8 cellular contexts compared by ENCODE assay signal in the genomic region with DNA sequence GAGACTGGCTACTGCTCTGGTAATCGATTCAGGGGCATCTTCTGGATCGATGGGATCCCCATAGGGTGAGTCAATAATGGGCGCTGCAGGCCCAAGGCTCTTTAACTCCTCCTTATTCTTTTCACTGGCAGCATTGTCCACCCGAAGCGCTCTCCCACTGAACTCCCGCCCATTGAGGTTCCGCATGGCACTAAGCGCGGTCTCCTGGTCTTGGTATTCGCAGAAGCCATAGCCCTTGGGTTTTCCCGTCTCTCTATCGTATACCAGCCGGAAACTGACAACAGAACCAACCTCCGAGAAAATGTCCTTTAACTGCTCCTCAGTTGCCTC. TPM values are rescaled to one million over a fixed set of nuclear protein-coding genes. Genes with fewer than 3 reads are reported as not detected.
DNase-seq lines count a peak whose midpoint lies in the region; ATAC-seq, FAIRE-seq and TF ChIP-seq lines count a peak whose summit lies in the region.

No MANE protein-coding gene starts in this region.

- H3K4me3 ChIP-seq in astrocyte (ENCODE audit: insufficient read depth, low read depth, low read length), result peak overlapping the region; percentile 97

- no peaks in the 10 kb centered on the region for H3K9me3 Mint-ChIP-seq in astrocyte (ENCODE audit: unreplicated experiment)

- peak overlapping the region; percentile 99 for H2AFZ ChIP-seq in astrocyte (ENCODE audit: low read depth, low read length)

- peaks cover 20% of the 10 kb centered on the region for H3K4me1 Mint-ChIP-seq in astrocyte (ENCODE audit: low read depth, unreplicated experiment)

- H3K36me3 Mint-ChIP-seq in astrocyte (ENCODE audit: low read depth, unreplicated experiment), result peaks cover 2% of the 10 kb centered on the region

- no peaks in the 10 kb centered on the region for H3K9me3 ChIP-seq in astrocyte (ENCODE audit: insufficient read depth, low read depth, low read length)

- no peaks in the 10 kb centered on the region for H3K27me3 ChIP-seq in astrocyte (ENCODE audit: insufficient read depth, low read length)

- peak overlapping the region; percentile 100 for H3K4me3 Mint-ChIP-seq in astrocyte (ENCODE audit: unreplicated experiment)

- H3K4me2 ChIP-seq in astrocyte (ENCODE audit: low read length), result peak overlapping the region; percentile 96

- no peak for DNase-seq in astrocyte (ENCODE audit: low read depth)
- DNase-seq in left colon, result no peak
- no peak for DNase-seq in stimulated activated CD4-positive, alpha-beta T cell treated with anti-CD3 and anti-CD28 coated beads, Interleukin-12 subunit alpha, Interleukin-12 subunit beta, amount 100 ng/mL, for 4 hours
- no peak for DNase-seq in GM12891 (ENCODE audit: insufficient read length, low spot score)

- H3K27me3 Mint-ChIP-seq in astrocyte (ENCODE audit: low read depth, unreplicated experiment), result no peaks in the 10 kb centered on the region

- intact Hi-C loops in left colon (cut with DNase I, micrococcal nuclease), result no loop called here

- peak; percentile 23 for ATAC-seq in GM21381 (IDR thresholded peaks at IDR 0.05; ENCODE audit: unreplicated experiment)
- ATAC-seq in HG03565 (IDR thresholded peaks at IDR 0.05; ENCODE audit: unreplicated experiment), result peak; percentile 15
- ATAC-seq in left colon, result peak; percentile 50

- TF ChIP-seq CTCF in C4-2B (conservative IDR thresholded peaks at IDR 0.05), result no peak
- no peak for TF ChIP-seq CTCF in astrocyte (IDR thresholded peaks at IDR 0.05; ENCODE audit: insufficient read depth, low read depth, low read length)

- H3K36me3 ChIP-seq in astrocyte (ENCODE audit: insufficient read depth, low read length), result no peaks in the 10 kb centered on the region

- no peak for TF ChIP-seq POLR2A in GM12891 (IDR thresholded peaks at IDR 0.05; ENCODE audit: low read depth, low read length)

- peak overlapping the region; percentile 100 for H3K27ac Mint-ChIP-seq in astrocyte (ENCODE audit: unreplicated experiment)

- peaks cover 20% of the 10 kb centered on the region for H4K20me1 ChIP-seq in astrocyte (ENCODE audit: insufficient read depth, low read length)

- peaks cover 19% of the 10 kb centered on the region for H3K4me1 ChIP-seq in astrocyte (ENCODE audit: insufficient read depth, low read length)

- peak overlapping the region; percentile 97 for H3K9ac ChIP-seq in astrocyte (ENCODE audit: low read length)

- H3K27ac ChIP-seq in C4-2B, result peak overlapping the region; percentile 80
- peak overlapping the region; percentile 100 for H3K27ac ChIP-seq in astrocyte (ENCODE audit: low read depth, low read length)
- peak overlapping the region; percentile 90 for H3K27ac ChIP-seq in temporal lobe (ENCODE audit: low read depth, low read length)

- peaks cover 31% of the 10 kb centered on the region for H3K79me2 ChIP-seq in astrocyte (ENCODE audit: insufficient read depth, low read length)

- FAIRE-seq in astrocyte (lab: Jason Lieb, UNC) (peak; percentile 39), GM12891 (lab: Jason Lieb, UNC) (no peak)

TF ChIP-seq in GM12891, 5 proteins besides CTCF, POLR2A, EP300 and RAD21:
- TF ChIP-seq TAF1 (IDR thresholded peaks at IDR 0.05; ENCODE audit: low read depth, low read length) (no peak), SPI1 (IDR thresholded peaks at IDR 0.05; ENCODE audit: low read depth, low read length) (no peak), POU2F2 (IDR thresholded peaks at IDR 0.05; ENCODE audit: low read depth, low read length) (no peak), POLR2AphosphoS5 (IDR thresholded peaks at IDR 0.05; ENCODE audit: low read depth, low read length) (no peak), PAX5 (IDR thresholded peaks at IDR 0.05; ENCODE audit: insufficient read depth, low read length, severe bottlenecking) (no peak)

RNA-seq across cellular contexts. Expression of a gene that starts 0.3 kb away (rescaled TPM):
- total RNA-seq in astrocyte (22.9 and 23.9 TPM in 2 replicates), left colon (10 to 100 TPM; 14.5 to 14.8 TPM), temporal lobe (28.8 TPM)
- 10.8 TPM for polyA plus RNA-seq in GM12891 (2012; ENCODE audit: low read depth, missing spikeins)
